9 cellular contexts compared by ENCODE assay signal in the genomic region with DNA sequence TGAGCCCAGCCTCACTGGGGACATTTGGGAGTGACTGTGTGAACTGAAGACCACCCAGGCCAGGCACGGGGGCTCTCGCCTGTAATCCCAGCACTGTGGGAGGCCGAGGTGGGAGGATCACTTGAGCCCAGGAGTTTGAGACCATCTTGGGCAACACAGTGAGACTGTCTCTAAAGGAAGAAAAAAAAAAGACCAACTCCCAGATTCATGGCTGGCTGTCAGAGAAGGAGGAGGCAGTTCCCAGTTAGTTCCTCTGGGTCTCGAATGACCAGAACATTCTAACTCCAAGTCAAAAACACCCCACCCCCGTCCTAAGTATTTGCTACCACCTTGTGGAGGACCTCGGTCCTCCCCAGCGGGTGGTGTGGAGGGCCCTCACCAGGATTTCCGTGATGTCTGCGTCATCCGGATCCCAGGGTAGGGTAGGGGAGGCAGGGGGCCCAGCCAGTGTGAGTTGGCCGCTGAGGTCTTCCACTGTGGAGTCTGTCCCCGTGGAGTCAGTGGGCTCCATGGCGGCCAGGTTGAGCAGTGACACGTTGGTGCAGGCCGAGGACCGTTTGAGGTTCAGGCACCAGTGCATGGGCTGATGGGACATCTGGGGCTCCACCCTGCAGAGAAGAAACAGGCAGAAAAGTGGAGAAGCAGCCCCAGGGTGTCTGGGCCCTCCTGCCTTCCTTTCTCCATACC. TPM values are rescaled to one million over a fixed set of nuclear protein-coding genes. Genes with fewer than 3 reads are reported as not detected.
A peak's percentile ranks its signal among the peaks of the same experiment; 100 is the strongest.
DNase-seq lines count a peak whose midpoint lies in the region; ATAC-seq and TF ChIP-seq lines count a peak whose summit lies in the region.
"Had no signal": no experiment of that assay in that cellular context is flagged by ENCODE, and none has a peak within 500 bp of the region (broad histone marks: within the 10 kb centered on the region; RNA-seq: fewer than 3 reads in every experiment).

No MANE protein-coding gene starts in this region.

- TF ChIP-seq CTCF in MCF 10A (IDR thresholded peaks at IDR 0.05; ENCODE audit: unreplicated experiment) (no peak), mammary epithelial cell (conservative IDR thresholded peaks at IDR 0.05 in 1 of 2, IDR thresholded peaks at IDR 0.05 in 1 of 2; ENCODE audit: extremely low read depth in 1 of 2, insufficient read depth in 1 of 2, low read depth in 1 of 2, low read length in 2 of 2) (no peak), vagina (IDR thresholded peaks at IDR 0.05) (no peak), BE2C (IDR thresholded peaks at IDR 0.05; ENCODE audit: low read depth, low read length) (no peak)

- POLR2A ChIA-PET in MCF 10A (lab: Yijun Ruan, JAX): no interaction called here

- H3K36me3 Mint-ChIP-seq in MCF 10A (ENCODE audit: insufficient read depth, unreplicated experiment): peaks cover 7% of the 10 kb centered on the region
- no peaks in the 10 kb centered on the region for H3K36me3 Mint-ChIP-seq in activated T-cell treated with anti-CD3 and anti-CD28 coated beads, Interleukin-2, amount 50 U/mL, for 72 hours (ENCODE audit: insufficient read depth in 2 of 2)

- H3K27me3 ChIP-seq in mammary epithelial cell (ENCODE audit: insufficient read depth, low read length) (no peaks in the 10 kb centered on the region), vagina (no peaks in the 10 kb centered on the region), BE2C (no peaks in the 10 kb centered on the region)

- no peak overlapping the region for H3K4me3 ChIP-seq in mammary epithelial cell (replicated peaks in 1 of 3; ENCODE audit: insufficient read depth in 1 of 3, low read depth in 2 of 3, low read length in 3 of 3)
- no peak overlapping the region for H3K4me3 ChIP-seq in vagina
- H3K4me3 ChIP-seq in BE2C (ENCODE audit: low read depth, low read length): no peak overlapping the region

- peak overlapping the region; percentile 87 for H3K27ac Mint-ChIP-seq in MCF 10A (ENCODE audit: low read depth, unreplicated experiment)
- H3K27ac Mint-ChIP-seq in activated T-cell treated with anti-CD3 and anti-CD28 coated beads, Interleukin-2, amount 50 U/mL, for 72 hours: peak overlapping the region; percentile 71

- no peak overlapping the region for H3K9ac ChIP-seq in mammary epithelial cell (ENCODE audit: insufficient read depth, low read length)

- H2AFZ ChIP-seq in mammary epithelial cell (ENCODE audit: low read depth, low read length): no peak overlapping the region

- no peaks in the 10 kb centered on the region for H3K79me2 ChIP-seq in mammary epithelial cell (ENCODE audit: insufficient read depth, low read length)

- intact Hi-C loops in MCF 10A (cut with micrococcal nuclease): no loop called here
- intact Hi-C loops in mammary epithelial cell (cut with micrococcal nuclease): no loop called here
- intact Hi-C loops in vagina (cut with DNase I): no loop called here

- in situ Hi-C loops in mammary epithelial cell (cut with MboI; ENCODE audit: low sequenced_read_pairs in 2 of 2): no loop called here

- H3K27me3 Mint-ChIP-seq in MCF 10A (ENCODE audit: insufficient read depth, unreplicated experiment): no peaks in the 10 kb centered on the region
- no peaks in the 10 kb centered on the region for H3K27me3 Mint-ChIP-seq in activated T-cell treated with anti-CD3 and anti-CD28 coated beads, Interleukin-2, amount 50 U/mL, for 72 hours (ENCODE audit: low read depth)
- H3K27me3 Mint-ChIP-seq: central memory CD8-positive, alpha-beta T cell had no signal

- DNase-seq in MCF 10A (ENCODE audit: unreplicated experiment) (no peak), mammary epithelial cell (no peak), iPS-NIHi7 (ENCODE audit: extremely low spot score) (peak; percentile 56), vagina (ENCODE audit: extremely low spot score in 2 of 2) (no peak), BE2C (no peak)
- peak in 1 of 2 donors; percentile 36 for DNase-seq in activated T-cell treated with anti-CD3 and anti-CD28 coated beads, Interleukin-2, amount 50 U/mL, for 72 hours

- 79% methylated on average over 14 of the region's 16 CpGs for WGBS in mammary epithelial cell (ENCODE audit: low coverage, missing lambda C conversion rate)

- H3K36me3 ChIP-seq in mammary epithelial cell (ENCODE audit: insufficient read depth, low read length): no peaks in the 10 kb centered on the region
- H3K36me3 ChIP-seq in vagina: no peaks in the 10 kb centered on the region
- no peaks in the 10 kb centered on the region for H3K36me3 ChIP-seq in BE2C

- H3K9me3 ChIP-seq in mammary epithelial cell (replicated peaks; ENCODE audit: insufficient read depth, low read length): no peaks in the 10 kb centered on the region
- H3K9me3 ChIP-seq in vagina: no peaks in the 10 kb centered on the region
- H3K9me3 ChIP-seq in BE2C: no peaks in the 10 kb centered on the region

- H3K4me1 ChIP-seq in mammary epithelial cell (ENCODE audit: insufficient read depth, low read length) (peaks cover 8% of the 10 kb centered on the region), vagina (peaks cover 7% of the 10 kb centered on the region), BE2C (no peaks in the 10 kb centered on the region)

- no peak overlapping the region for H3K27ac ChIP-seq in mammary epithelial cell (ENCODE audit: insufficient read depth, low read depth, low read length)
- H3K27ac ChIP-seq in vagina: peak overlapping the region; percentile 69

- no peak for ATAC-seq in activated T-cell treated with anti-CD3 and anti-CD28 coated beads, Interleukin-2, amount 50 U/mL, for 72 hours (replicated peaks in 1 of 2)
- ATAC-seq in HG02798 (IDR thresholded peaks at IDR 0.05; ENCODE audit: poor library complexity, unreplicated experiment): no peak
- no peak for ATAC-seq in HG03135 (IDR thresholded peaks at IDR 0.05; ENCODE audit: unreplicated experiment)

- H4K20me1 ChIP-seq in mammary epithelial cell (ENCODE audit: insufficient read depth, low read length): no peaks in the 10 kb centered on the region

- no peak for TF ChIP-seq POLR2A in vagina (IDR thresholded peaks at IDR 0.05)

- BruUV-seq in MCF 10A (replicated peaks; lab: Mats Ljungman, UMichigan) (no TSS peak), mammary epithelial cell (replicated peaks; lab: Mats Ljungman, UMichigan) (no TSS peak)

- H3K9me3 Mint-ChIP-seq in MCF 10A (ENCODE audit: unreplicated experiment): no peaks in the 10 kb centered on the region
- no peaks in the 10 kb centered on the region for H3K9me3 Mint-ChIP-seq in activated T-cell treated with anti-CD3 and anti-CD28 coated beads, Interleukin-2, amount 50 U/mL, for 72 hours
- H3K9me3 Mint-ChIP-seq: central memory CD8-positive, alpha-beta T cell had no signal

- CTCF ChIA-PET in MCF 10A (lab: Yijun Ruan, JAX) (interaction anchor here (0.6 kb wide), 2 partner anchors 10 to 590 kb away, joined by 3 read pairs; no protein-coding TSS in a partner anchor), mammary epithelial cell (lab: Charles Lee; ENCODE audit: low non-redundant PET) (no interaction called here)

- dilution Hi-C loops in mammary epithelial cell (cut with HindIII; ENCODE audit: low sequenced_read_pairs): no loop called here

- no peak overlapping the region for H3K4me2 ChIP-seq in mammary epithelial cell (ENCODE audit: insufficient read depth, low read depth, low read length)

- no peak overlapping the region for H3K4me3 Mint-ChIP-seq in MCF 10A (ENCODE audit: unreplicated experiment)
- peak overlapping the region in 1 of 2 donors; percentile 36 for H3K4me3 Mint-ChIP-seq in activated T-cell treated with anti-CD3 and anti-CD28 coated beads, Interleukin-2, amount 50 U/mL, for 72 hours
- H3K4me3 Mint-ChIP-seq: central memory CD8-positive, alpha-beta T cell had no signal

- peaks cover 6% of the 10 kb centered on the region for H3K4me1 Mint-ChIP-seq in MCF 10A (ENCODE audit: insufficient read depth, unreplicated experiment)
- peaks cover 15% of the 10 kb centered on the region for H3K4me1 Mint-ChIP-seq in activated T-cell treated with anti-CD3 and anti-CD28 coated beads, Interleukin-2, amount 50 U/mL, for 72 hours (ENCODE audit: low read depth)

RNA-seq across cellular contexts. Expression of a gene that starts 1.3 kb away (rescaled TPM):
- total RNA-seq in MCF 10A (2022): not detected in 2 replicates
- not detected for total RNA-seq in mammary epithelial cell
- not detected for polyA plus RNA-seq in mammary epithelial cell
- not detected for polyA minus RNA-seq in mammary epithelial cell
- 1 to 10 TPM in 1 of 2 donors, under 1 TPM in 1; 0.19 to 2.4 TPM for total RNA-seq in activated T-cell treated with anti-CD3 and anti-CD28 coated beads, Interleukin-2, amount 50 U/mL, for 72 hours
- 1.2 TPM for total RNA-seq in vagina
- polyA plus RNA-seq in BE2C (2012; ENCODE audit: insufficient read depth, insufficient read length, low read depth): 0.56 TPM

RNA-seq across cellular contexts. Expression of a gene that starts 5.0 kb away (rescaled TPM):
- total RNA-seq in MCF 10A (2022): 70.5 and 80.0 TPM in 2 replicates
- total RNA-seq in mammary epithelial cell: 10 to 100 TPM; 70.3 to 98.8 TPM
- 78.2 TPM for polyA plus RNA-seq in mammary epithelial cell
- 70.8 TPM for polyA minus RNA-seq in mammary epithelial cell
- total RNA-seq in activated T-cell treated with anti-CD3 and anti-CD28 coated beads, Interleukin-2, amount 50 U/mL, for 72 hours: 10 to 100 TPM; 74.5 to 75.8 TPM
- 80.8 TPM for total RNA-seq in vagina
- 51.6 TPM for polyA plus RNA-seq in BE2C (2012; ENCODE audit: insufficient read depth, insufficient read length, low read depth)

RNA-seq across cellular contexts. Expression of a gene that starts 51.3 kb away (rescaled TPM):
- total RNA-seq in MCF 10A (2022): 10.9 and 19.0 TPM in 2 replicates
- 10 to 100 TPM in 1 of 2 donors, 1 to 10 TPM in 1; 9.2 to 10.8 TPM for total RNA-seq in mammary epithelial cell
- polyA plus RNA-seq in mammary epithelial cell: 9.0 TPM
- 34.3 TPM for polyA minus RNA-seq in mammary epithelial cell
- 10 to 100 TPM; 24.7 to 37.3 TPM for total RNA-seq in activated T-cell treated with anti-CD3 and anti-CD28 coated beads, Interleukin-2, amount 50 U/mL, for 72 hours
- total RNA-seq in vagina: 11.5 TPM
- 14.6 TPM for polyA plus RNA-seq in BE2C (2012; ENCODE audit: insufficient read depth, insufficient read length, low read depth)

RNA-seq across cellular contexts. Expression of a gene that starts 56.3 kb away (rescaled TPM):
- total RNA-seq in MCF 10A (2022): 39.9 and 43.2 TPM in 2 replicates
- 10 to 100 TPM; 18.3 to 51.8 TPM for total RNA-seq in mammary epithelial cell
- 29.7 TPM for polyA plus RNA-seq in mammary epithelial cell
- 45.4 TPM for polyA minus RNA-seq in mammary epithelial cell
- 10 to 100 TPM; 47.0 to 50.2 TPM for total RNA-seq in activated T-cell treated with anti-CD3 and anti-CD28 coated beads, Interleukin-2, amount 50 U/mL, for 72 hours
- total RNA-seq in vagina: 25.0 TPM
- 38.0 TPM for polyA plus RNA-seq in BE2C (2012; ENCODE audit: insufficient read depth, insufficient read length, low read depth)
